23 cellular contexts compared by ENCODE assay signal in genomic region chr2:1960761-1961160, GRCh38.
"Had no signal": no experiment of that assay in that cellular context is flagged by ENCODE, and none has a peak within 500 bp of the region (broad histone marks: within the 10 kb centered on the region; RNA-seq: fewer than 3 reads in every experiment).

No MANE protein-coding gene starts in this region.

- H3K27ac ChIP-seq: coronary artery, dorsolateral prefrontal cortex, esophagus muscularis mucosa, foreskin keratinocyte, gastroesophageal sphincter, heart left ventricle, hepatocyte, left lung, lower lobe of right lung had no signal

- H3K27me3 ChIP-seq: dorsolateral prefrontal cortex, foreskin keratinocyte, heart left ventricle, hepatocyte had no signal

- H3K4me3 Mint-ChIP-seq: immature natural killer cell, mesothelial cell of epicardium had no signal

- H3K4me1 ChIP-seq: esophagus muscularis mucosa, foreskin keratinocyte, gastroesophageal sphincter, heart left ventricle, left lung, lower lobe of right lung had no signal

- H3K4me1 Mint-ChIP-seq: mesothelial cell of epicardium had no signal

- H3K36me3 Mint-ChIP-seq: immature natural killer cell, mesothelial cell of epicardium had no signal

- H3K9me3 Mint-ChIP-seq: immature natural killer cell had no signal

- H3K79me2 ChIP-seq: hepatocyte had no signal

- H3K36me3 ChIP-seq: esophagus muscularis mucosa, gastroesophageal sphincter, heart left ventricle, left lung, lower lobe of right lung had no signal

- H3K4me2 ChIP-seq: hepatocyte had no signal

- DNase-seq: dermis blood vessel endothelial cell; dorsolateral prefrontal cortex; effector CD4-positive, alpha-beta T cell; effector memory CD4-positive, alpha-beta T cell; foreskin keratinocyte; heart left ventricle; hypothalamus; immature natural killer cell; left cardiac atrium; left lung; left ventricle myocardium superior; lower lobe of right lung; mesenchymal stem cell; mucosa of descending colon had no signal

- ATAC-seq: foreskin keratinocyte, gastroesophageal sphincter, heart left ventricle, left cardiac atrium, left lung, left ventricle myocardium superior, lower lobe of right lung, mucosa of descending colon had no signal

- H3K4me3 ChIP-seq: coronary artery, dorsolateral prefrontal cortex, esophagus muscularis mucosa, gastroesophageal sphincter, heart left ventricle, hepatocyte, left lung, lower lobe of right lung, mucosa of descending colon had no signal

- H3K27ac Mint-ChIP-seq: immature natural killer cell, mesothelial cell of epicardium had no signal

- H3K9me3 ChIP-seq: mucosa of descending colon had no signal

- H2AFZ ChIP-seq: hepatocyte had no signal

- FAIRE-seq: colon, endothelial cell of umbilical vein, frontal cortex, keratinocyte had no signal
